8 cellular contexts compared by ENCODE assay signal in the genomic region with DNA sequence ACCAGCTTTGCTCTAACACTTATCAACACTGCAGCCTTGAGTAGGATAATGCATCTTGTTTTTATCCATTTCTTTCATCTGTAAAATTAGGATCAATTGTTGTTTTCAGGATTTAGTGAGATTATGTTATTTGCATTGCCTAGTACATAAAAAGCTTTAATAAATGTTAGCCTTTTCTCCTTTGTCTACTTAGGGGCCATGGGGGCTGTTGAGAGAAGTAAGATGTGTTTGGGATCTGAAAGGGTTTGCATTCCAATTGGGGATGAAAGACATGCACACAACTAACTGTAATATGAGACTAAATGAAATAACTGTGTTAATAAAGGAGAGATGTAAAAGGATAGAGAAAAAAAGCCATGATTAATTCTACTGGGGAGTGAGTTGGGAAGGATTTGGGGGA.
"Had no signal": no experiment of that assay in that cellular context is flagged by ENCODE, and none has a peak within 500 bp of the region (broad histone marks: within the 10 kb centered on the region; RNA-seq: fewer than 3 reads in every experiment).

No MANE protein-coding gene starts in this region.

- H3K4me3 Mint-ChIP-seq: GM23338, H9, HFFc6 had no signal

- H3K27ac Mint-ChIP-seq: GM23338, H9, HFFc6 had no signal

- ATAC-seq: GM23338, HCT116 had no signal

- DNase-seq: GM23248, GOT3, H7, H9, HCEC 1CT, HFFc6 had no signal
